In the genomic region with DNA sequence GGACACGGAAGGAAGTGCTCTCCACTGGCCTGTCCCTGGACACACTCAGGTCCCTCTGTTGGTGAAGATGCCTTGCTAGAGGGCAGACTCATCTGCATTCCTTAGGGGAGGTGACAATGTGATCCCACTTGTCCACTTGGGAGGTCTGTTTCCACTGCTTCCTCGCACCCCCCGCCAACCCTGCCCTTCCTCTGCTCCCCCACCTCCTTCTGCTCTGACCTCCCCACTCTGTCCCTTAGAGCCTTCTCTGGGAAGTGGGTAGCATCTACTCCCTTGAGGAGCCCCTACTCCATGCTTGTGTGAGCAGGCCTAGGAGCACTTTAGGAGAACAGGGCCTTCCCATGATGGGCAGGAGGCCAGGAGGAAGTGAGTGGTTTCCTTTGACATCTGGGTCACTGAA, we compare ENCODE assay signal across 26 cellular contexts.
"Had no signal": no experiment of that assay in that cellular context is flagged by ENCODE, and none has a peak within 500 bp of the region (broad histone marks: within the 10 kb centered on the region; RNA-seq: fewer than 3 reads in every experiment).

No MANE protein-coding gene starts in this region.

- H3K27me3 Mint-ChIP-seq: activated naive CD8-positive, alpha-beta T cell; effector memory CD8-positive, alpha-beta T cell; stimulated activated memory B cell treated with anti-CD40 and anti-IgM and Interleukin-4, amounts not matched to agents 10 μg/mL and 1 μg/mL and 100 μg/mL, for 72 hours; stimulated activated naive CD8-positive, alpha-beta T cell treated with anti-CD3 and anti-CD28 coated beads, Interleukin-15, amount 100 ng/mL, for 72 hours had no signal

- H3K9me3 ChIP-seq: pancreas, prostate gland had no signal

- H3K36me3 ChIP-seq: cardiac muscle cell, heart right ventricle, pancreas, prostate gland, tibial nerve had no signal

- DNase-seq: activated CD4-positive, alpha-beta T cell treated with anti-CD3 and anti-CD28 coated beads for 4 hours; activated CD4-positive, alpha-beta T cell treated with anti-CD3 and anti-CD28 coated beads, Interleukin-2, amount 50 U/mL, for 4 hours; activated CD4-positive, CD25-positive, alpha-beta regulatory T cell; activated effector memory CD4-positive, alpha-beta T cell treated with Interleukin-2 at 50 U/mL for 16 hours; activated naive CD4-positive, alpha-beta T cell treated with Interleukin-2 at 50 U/mL for 16 hours; activated T-cell treated with anti-CD3 and anti-CD28 coated beads for 4 hours; aorta; body of pancreas; dorsolateral prefrontal cortex; effector memory CD8-positive, alpha-beta T cell; foreskin fibroblast; heart right ventricle; left ventricle myocardium superior; mucosa of descending colon; pancreas; retina; stimulated activated CD4-positive, alpha-beta T cell treated with anti-CD3 and anti-CD28 coated beads, Interleukin-4, amount 100 ng/mL, for 24 hours; stimulated activated naive CD8-positive, alpha-beta T cell treated with anti-CD3 and anti-CD28 coated beads, Interleukin-15, amount 100 ng/mL, for 72 hours had no signal

- H3K4me3 Mint-ChIP-seq: activated naive CD8-positive, alpha-beta T cell; effector memory CD8-positive, alpha-beta T cell; natural killer cell treated with Interleukin-12 subunit alpha and Interleukin-12 subunit beta and Interleukin-15 and Interleukin-18, amount 100 ng/mL, for 72 hours; stimulated activated memory B cell treated with anti-CD40 and anti-IgM and Interleukin-4, amounts not matched to agents 10 μg/mL and 1 μg/mL and 100 μg/mL, for 72 hours; stimulated activated naive CD8-positive, alpha-beta T cell treated with anti-CD3 and anti-CD28 coated beads, Interleukin-15, amount 100 ng/mL, for 72 hours had no signal

- H3K27ac Mint-ChIP-seq: activated naive CD8-positive, alpha-beta T cell; effector memory CD8-positive, alpha-beta T cell; natural killer cell treated with Interleukin-12 subunit alpha and Interleukin-12 subunit beta and Interleukin-15 and Interleukin-18, amount 100 ng/mL, for 72 hours; stimulated activated memory B cell treated with anti-CD40 and anti-IgM and Interleukin-4, amounts not matched to agents 10 μg/mL and 1 μg/mL and 100 μg/mL, for 72 hours; stimulated activated naive CD8-positive, alpha-beta T cell treated with anti-CD3 and anti-CD28 coated beads, Interleukin-15, amount 100 ng/mL, for 72 hours had no signal

- H3K27ac ChIP-seq: body of pancreas, cardiac muscle cell, coronary artery, heart right ventricle, pancreas, prostate gland, skin epidermis, tibial nerve had no signal

- H3K4me1 ChIP-seq: body of pancreas, heart right ventricle, pancreas, prostate gland had no signal

- H3K4me3 ChIP-seq: body of pancreas, cardiac muscle cell, coronary artery, heart right ventricle, mucosa of descending colon, pancreas, prostate gland, skin epidermis, tibial nerve had no signal

- H3K27me3 ChIP-seq: body of pancreas, pancreas, tibial nerve had no signal

- H3K36me3 Mint-ChIP-seq: activated naive CD8-positive, alpha-beta T cell; natural killer cell treated with Interleukin-12 subunit alpha and Interleukin-12 subunit beta and Interleukin-15 and Interleukin-18, amount 100 ng/mL, for 72 hours; stimulated activated memory B cell treated with anti-CD40 and anti-IgM and Interleukin-4, amounts not matched to agents 10 μg/mL and 1 μg/mL and 100 μg/mL, for 72 hours had no signal

- H3K4me1 Mint-ChIP-seq: stimulated activated memory B cell treated with anti-CD40 and anti-IgM and Interleukin-4, amounts not matched to agents 10 μg/mL and 1 μg/mL and 100 μg/mL, for 72 hours; stimulated activated naive CD8-positive, alpha-beta T cell treated with anti-CD3 and anti-CD28 coated beads, Interleukin-15, amount 100 ng/mL, for 72 hours had no signal

- ATAC-seq: body of pancreas; effector memory CD8-positive, alpha-beta T cell; heart right ventricle; left ventricle myocardium superior; mucosa of descending colon; pancreas; stimulated activated naive CD8-positive, alpha-beta T cell treated with anti-CD3 and anti-CD28 coated beads, Interleukin-15, amount 100 ng/mL, for 72 hours had no signal
